Comparison of ENCODE assay signal across 9 cellular contexts in genomic region chr6:157761331-157761921, GRCh38.
DNase-seq lines count a peak whose midpoint lies in the region; ATAC-seq and TF ChIP-seq lines count a peak whose summit lies in the region.
"Had no signal": no experiment of that assay in that cellular context is flagged by ENCODE, and none has a peak within 500 bp of the region (broad histone marks: within the 10 kb centered on the region; RNA-seq: fewer than 3 reads in every experiment).

No MANE protein-coding gene starts in this region.

- H3K27me3 ChIP-seq in CD8-positive, alpha-beta memory T cell (ENCODE audit: insufficient read depth, low read length, poor library complexity, severe bottlenecking) = no peaks in the 10 kb centered on the region
- H3K27me3 ChIP-seq in body of pancreas = no peaks in the 10 kb centered on the region

- H3K4me1 ChIP-seq in CD8-positive, alpha-beta memory T cell (ENCODE audit: insufficient read depth, low read length) = peaks cover 56% of the 10 kb centered on the region
- H3K4me1 ChIP-seq in body of pancreas = peaks cover 28% of the 10 kb centered on the region

- H3K4me1 Mint-ChIP-seq in CD8-positive, alpha-beta memory T cell = peaks cover 47 to 77% (median 59%) of the 10 kb centered on the region in 3 donors
- H3K4me1 Mint-ChIP-seq in activated naive CD4-positive, alpha-beta T cell treated with anti-CD3 and anti-CD28 coated beads, Interleukin-2, amount 10 ng/mL, durations not matched to agents 7 days and 5 days = peaks cover 87% of the 10 kb centered on the region

- CTCF ChIA-PET in CD8-positive, alpha-beta memory T cell (lab: Charles Lee) = interaction anchor here (0.7 to 11.4 kb wide), 3 partner anchors 10 to 116 kb away, joined by 3 to 157 read pairs (median 4); no protein-coding TSS in a partner anchor
- CTCF ChIA-PET in activated naive CD4-positive, alpha-beta T cell treated with anti-CD3 and anti-CD28 coated beads, Interleukin-2, amount 10 ng/mL, durations not matched to agents 7 days and 5 days (lab: Charles Lee) = interaction anchor here (0.6 to 4.0 kb wide), 7 partner anchors 39 to 372 kb away, joined by 3 to 31 read pairs (median 3); no protein-coding TSS in a partner anchor

- no peak overlapping the region for H3K4me3 ChIP-seq in CD8-positive, alpha-beta memory T cell (ENCODE audit: low read length)
- no peak overlapping the region for H3K4me3 ChIP-seq in body of pancreas

- intact Hi-C loops in body of pancreas (cut with DNase I) (no loop called here), left ventricle myocardium superior (cut with micrococcal nuclease) (no loop called here)

- peaks cover 0 to 8% of the 10 kb centered on the region in 2 donors for H3K27me3 Mint-ChIP-seq in CD8-positive, alpha-beta memory T cell
- peaks cover 57% of the 10 kb centered on the region for H3K27me3 Mint-ChIP-seq in activated naive CD4-positive, alpha-beta T cell treated with anti-CD3 and anti-CD28 coated beads, Interleukin-2, amount 10 ng/mL, durations not matched to agents 7 days and 5 days

- H3K36me3 Mint-ChIP-seq in CD8-positive, alpha-beta memory T cell = peaks cover 0 to 1% (median 0%) of the 10 kb centered on the region in 3 donors
- no peaks in the 10 kb centered on the region for H3K36me3 Mint-ChIP-seq in activated naive CD4-positive, alpha-beta T cell treated with anti-CD3 and anti-CD28 coated beads, Interleukin-2, amount 10 ng/mL, durations not matched to agents 7 days and 5 days

- H3K4me3 Mint-ChIP-seq in CD8-positive, alpha-beta memory T cell = peak overlapping the region; percentile 3 to 74 (median 60)
- H3K4me3 Mint-ChIP-seq in activated naive CD4-positive, alpha-beta T cell treated with anti-CD3 and anti-CD28 coated beads, Interleukin-2, amount 10 ng/mL, durations not matched to agents 7 days and 5 days = no peak overlapping the region

- H3K27ac ChIP-seq in CD8-positive, alpha-beta memory T cell (ENCODE audit: low read depth, low read length) = no peak overlapping the region
- H3K27ac ChIP-seq in body of pancreas = no peak overlapping the region
- H3K27ac ChIP-seq: HL-60 had no signal

- TF ChIP-seq POLR2A in body of pancreas (IDR thresholded peaks at IDR 0.05) = no peak

- DNase-seq in CD8-positive, alpha-beta memory T cell = peak; percentile 18 to 81 (median 71)
- peak; percentile 56 for DNase-seq in activated naive CD4-positive, alpha-beta T cell treated with anti-CD3 and anti-CD28 coated beads, Interleukin-2, amount 10 ng/mL, durations not matched to agents 7 days and 5 days
- peak; percentile 33 for DNase-seq in myocyte (ENCODE audit: low read depth)
- DNase-seq in body of pancreas = no peak
- DNase-seq in left ventricle myocardium superior = no peak
- no peak for DNase-seq in COR-L47 (lab: John Stamatoyannopoulos, UW)

- TF ChIP-seq CTCF in body of pancreas (IDR thresholded peaks at IDR 0.05) = no peak

- POLR2A ChIA-PET in CD8-positive, alpha-beta memory T cell (lab: Charles Lee) = no interaction called here

- 86 to 88% methylated on average over 12 of the region's 12 CpGs for WGBS in body of pancreas, 2 donors

- H3K36me3 ChIP-seq in CD8-positive, alpha-beta memory T cell (ENCODE audit: insufficient read depth, low read length) = no peaks in the 10 kb centered on the region
- no peaks in the 10 kb centered on the region for H3K36me3 ChIP-seq in body of pancreas (replicated peaks in 1 of 2; ENCODE audit: insufficient read depth in 1 of 2, low read depth in 2 of 2)

- H3K9me3 Mint-ChIP-seq in CD8-positive, alpha-beta memory T cell = no peaks in the 10 kb centered on the region
- no peaks in the 10 kb centered on the region for H3K9me3 Mint-ChIP-seq in activated naive CD4-positive, alpha-beta T cell treated with anti-CD3 and anti-CD28 coated beads, Interleukin-2, amount 10 ng/mL, durations not matched to agents 7 days and 5 days

- no peaks in the 10 kb centered on the region for H3K9me3 ChIP-seq in CD8-positive, alpha-beta memory T cell (ENCODE audit: low read length)
- no peaks in the 10 kb centered on the region for H3K9me3 ChIP-seq in body of pancreas

- ATAC-seq in GM21360 (IDR thresholded peaks at IDR 0.05; ENCODE audit: unreplicated experiment) (peak; percentile 34), HG03571 (IDR thresholded peaks at IDR 0.05; ENCODE audit: unreplicated experiment) (peak; percentile 41), body of pancreas (no peak), left ventricle myocardium superior (no peak)

- H3K27ac Mint-ChIP-seq in CD8-positive, alpha-beta memory T cell = peak overlapping the region; percentile 83 to 97 (median 92)
- H3K27ac Mint-ChIP-seq in activated naive CD4-positive, alpha-beta T cell treated with anti-CD3 and anti-CD28 coated beads, Interleukin-2, amount 10 ng/mL, durations not matched to agents 7 days and 5 days = peak overlapping the region; percentile 83

Comparison
In these comparisons a context has a peak if more than half of its experiments do, and no peak if none do; other contexts are left out.
1. DNase-seq: peak in CD8-positive, alpha-beta memory T cell (5 of 5), activated naive CD4-positive, alpha-beta T cell treated with anti-CD3 and anti-CD28 coated beads, Interleukin-2, amount 10 ng/mL, durations not matched to agents 7 days and 5 days (single experiment) and myocyte (single experiment); none in body of pancreas (0 of 4), left ventricle myocardium superior (single experiment) and COR-L47 (single experiment).
2. ATAC-seq: peak in GM21360 (single experiment) and HG03571 (single experiment); none in body of pancreas (single experiment) and left ventricle myocardium superior (single experiment).